ENCODE assay signal across 1 cellular context in the genomic region with DNA sequence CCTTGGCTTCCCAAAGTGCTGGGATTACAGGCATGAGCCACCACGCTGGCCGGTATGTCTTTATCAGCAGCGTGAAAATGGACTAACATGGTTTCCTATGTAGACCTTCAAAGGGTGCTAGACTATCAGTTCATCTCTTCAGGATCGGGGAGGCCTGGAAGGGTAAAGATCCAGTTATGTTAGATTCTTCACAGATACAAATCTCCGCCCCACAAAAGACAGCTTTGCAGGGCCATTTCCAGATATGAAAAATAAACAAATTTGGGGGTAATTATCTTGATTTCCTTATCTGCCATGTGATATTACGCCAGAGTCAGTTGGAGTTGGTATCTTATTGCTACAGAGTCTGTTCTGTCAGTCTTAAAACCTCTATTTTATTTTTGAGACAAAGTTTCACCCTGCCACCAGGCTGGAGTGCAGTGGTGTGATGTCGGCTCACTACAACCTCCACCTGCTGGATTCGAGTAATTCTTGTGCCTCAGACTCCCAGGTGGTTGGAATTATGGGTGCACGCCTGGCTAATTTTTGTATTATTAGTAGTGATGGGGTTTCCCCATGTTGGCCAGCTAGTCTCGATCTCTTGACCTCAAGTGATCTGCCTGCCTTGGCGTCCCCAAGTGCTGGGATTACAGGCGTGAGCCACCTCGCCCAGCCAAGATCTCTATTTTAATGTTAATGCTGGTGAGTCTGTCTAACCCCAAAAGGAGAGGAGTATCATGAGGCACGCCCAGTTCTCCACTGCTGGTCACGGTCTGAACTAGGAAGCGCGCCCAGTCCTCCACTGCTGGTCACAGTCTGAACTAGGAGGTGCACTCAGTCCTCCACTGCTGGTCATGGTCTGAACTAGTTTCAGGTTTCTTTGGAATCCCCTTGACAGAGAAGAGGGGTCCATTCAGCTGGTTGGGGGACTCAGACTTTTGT.
TF ChIP-seq lines count a peak whose summit lies in the region.

No MANE protein-coding gene starts in this region.

TF ChIP-seq in A549, 52 proteins besides CTCF, POLR2A, EP300 and RAD21 (continued from another document):
- TF ChIP-seq, protein P1, sequence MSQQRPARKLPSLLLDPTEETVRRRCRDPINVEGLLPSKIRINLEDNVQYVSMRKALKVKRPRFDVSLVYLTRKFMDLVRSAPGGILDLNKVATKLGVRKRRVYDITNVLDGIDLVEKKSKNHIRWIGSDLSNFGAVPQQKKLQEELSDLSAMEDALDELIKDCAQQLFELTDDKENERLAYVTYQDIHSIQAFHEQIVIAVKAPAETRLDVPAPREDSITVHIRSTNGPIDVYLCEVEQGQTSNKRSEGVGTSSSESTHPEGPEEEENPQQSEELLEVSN (IDR thresholded peaks at IDR 0.05; ENCODE audit: borderline replicate concordance, low read depth) = no peak
- TF ChIP-seq ZSCAN20 (CRISPR knock-in tag; IDR thresholded peaks at IDR 0.05) = no peak
- no peak for TF ChIP-seq TP53 (CRISPR knock-in tag; IDR thresholded peaks at IDR 0.05)
- no peak for TF ChIP-seq CHD2 (IDR thresholded peaks at IDR 0.05; ENCODE audit: low read length, partially characterized antibody)
- no peak for TF ChIP-seq EHF (CRISPR knock-in tag; IDR thresholded peaks at IDR 0.05)
- TF ChIP-seq HDAC2 (IDR thresholded peaks at IDR 0.05) = no peak
- no peak for TF ChIP-seq HEYL (CRISPR knock-in tag; IDR thresholded peaks at IDR 0.05)
- TF ChIP-seq FOXS1 (CRISPR knock-in tag; IDR thresholded peaks at IDR 0.05) = no peak
- TF ChIP-seq JUNB (IDR thresholded peaks at IDR 0.05) = no peak
- no peak for TF ChIP-seq JUN (IDR thresholded peaks at IDR 0.05)
- TF ChIP-seq USF2 (IDR thresholded peaks at IDR 0.05) = no peak
- no peak for TF ChIP-seq CBX8 (IDR thresholded peaks at IDR 0.05)
- no peak for TF ChIP-seq SREBF2 (IDR thresholded peaks at IDR 0.05)
